Comparison of ENCODE assay signal across 17 cellular contexts in genomic region chr7:30706865-30707264, GRCh38. TPM values are rescaled to one million over a fixed set of nuclear protein-coding genes. Genes with fewer than 3 reads are reported as not detected.
DNase-seq lines count a peak whose midpoint lies in the region; ATAC-seq and TF ChIP-seq lines count a peak whose summit lies in the region.
"Had no signal": no experiment of that assay in that cellular context is flagged by ENCODE, and none has a peak within 500 bp of the region (broad histone marks: within the 10 kb centered on the region; RNA-seq: fewer than 3 reads in every experiment).

No MANE protein-coding gene starts in this region.

- no peaks in the 10 kb centered on the region; the same call in 2 of the 3 replicates for H3K36me3 Mint-ChIP-seq in GM23338 (ENCODE audit: low read depth)
- H3K36me3 Mint-ChIP-seq: CD4-positive, alpha-beta memory T cell; IgD-negative memory B cell had no signal

- H3K36me3 ChIP-seq in GM23338 (ENCODE audit: insufficient read depth) (no peaks in the 10 kb centered on the region), HEK293 (ENCODE audit: control insufficient read depth in 2 of 2, insufficient read depth in 1 of 2, low read length in 2 of 2) (no peaks in the 10 kb centered on the region), gastrocnemius medialis (no peaks in the 10 kb centered on the region)
- H3K36me3 ChIP-seq: BE2C had no signal

- H3K9me3 Mint-ChIP-seq in GM23338: no peaks in the 10 kb centered on the region
- H3K9me3 Mint-ChIP-seq: CD4-positive, alpha-beta memory T cell; IgD-negative memory B cell had no signal

- H3F3A ChIP-seq in GM23338 (replicated peaks; ENCODE audit: low read depth): no peaks in the 10 kb centered on the region

- CTCF ChIA-PET in HEK293 (lab: Yijun Ruan, JAX): no interaction called here

- H3K27me3 Mint-ChIP-seq in GM23338 (ENCODE audit: insufficient read depth, low read depth, poor library complexity): peaks cover 10% of the 10 kb centered on the region
- H3K27me3 Mint-ChIP-seq: CD4-positive, alpha-beta memory T cell had no signal

- no peaks in the 10 kb centered on the region for H3K79me2 ChIP-seq in GM23338 (replicated peaks; ENCODE audit: insufficient read depth)

- no peaks in the 10 kb centered on the region for H3K9me2 ChIP-seq in GM23338 (ENCODE audit: insufficient read depth)

- no peak for TF ChIP-seq POLR2A in gastrocnemius medialis (IDR thresholded peaks at IDR 0.05)

- 77% methylated on average over 5 of the region's 5 CpGs for whole genome bisulfite sequencing in right cardiac atrium

- peaks cover 13% of the 10 kb centered on the region for H3K4me1 Mint-ChIP-seq in GM23338
- H3K4me1 Mint-ChIP-seq: IgD-negative memory B cell had no signal

- intact Hi-C loops in right cardiac atrium (cut with DNase I) (no loop called here), gastrocnemius medialis (cut with DNase I; ENCODE audit: low total_unique reads) (no loop called here)

- H3K9me3 ChIP-seq in HEK293 (ENCODE audit: control insufficient read depth, insufficient read depth, low read depth, low read length) (no peaks in the 10 kb centered on the region), right cardiac atrium (ENCODE audit: control insufficient read depth, low read length) (no peaks in the 10 kb centered on the region), gastrocnemius medialis (no peaks in the 10 kb centered on the region)
- H3K9me3 ChIP-seq: A549, BE2C had no signal

- POLR2A ChIA-PET in HEK293 (lab: Yijun Ruan, JAX): no interaction called here

- no peak overlapping the region for H2AFZ ChIP-seq in GM23338

- H4K20me1 ChIP-seq in GM23338 (replicated peaks; ENCODE audit: insufficient read depth): no peaks in the 10 kb centered on the region

- no peak overlapping the region for H3K4me2 ChIP-seq in GM23338
- H3K4me2 ChIP-seq: A549 had no signal

- H3K4me1 ChIP-seq in GM23338 (ENCODE audit: insufficient read depth) (no peaks in the 10 kb centered on the region; the same call in 1 of the 2 replicates), HEK293 (ENCODE audit: control insufficient read depth, insufficient read depth, low read length) (no peaks in the 10 kb centered on the region), right cardiac atrium (ENCODE audit: control insufficient read depth, insufficient read depth, low read length) (no peaks in the 10 kb centered on the region), gastrocnemius medialis (peaks cover 18 to 29% of the 10 kb centered on the region in 2 donors)
- H3K4me1 ChIP-seq: A549 had no signal

- H3K27ac ChIP-seq in GM23338 (ENCODE audit: low read depth) (no peak overlapping the region), HEK293 (ENCODE audit: extremely low read depth, low read depth, low read length) (no peak overlapping the region), right cardiac atrium (ENCODE audit: low read length) (no peak overlapping the region), gastrocnemius medialis (peak overlapping the region in 3 of 4 donors; percentile 37 to 71 (median 67))
- H3K27ac ChIP-seq: A549, C4-2B had no signal

- H3K27ac Mint-ChIP-seq in GM23338: 0 out of 2 replicates have a peak overlapping the region, but pooled peaks have one; percentile 17
- H3K27ac Mint-ChIP-seq: IgD-negative memory B cell had no signal

- DNase-seq in GM23338 (ENCODE audit: low spot score) (no peak), right cardiac atrium (no peak), gastrocnemius medialis (no peak), GOT3 (lab: John Stamatoyannopoulos, UW) (no peak)
- DNase-seq: BE2C; CD4-positive, alpha-beta memory T cell; DMS79 treated with DMSO at 0.1 percent for 48 hours; EL had no signal

- in situ Hi-C loops in gastrocnemius medialis (cut with MboI; ENCODE audit: low sequenced_read_pairs in 4 of 4): no loop called here

- TF ChIP-seq CTCF in GM23338 (conservative IDR thresholded peaks at IDR 0.05; ENCODE audit: low read depth in 2 of 2) (no peak), HEK293 (tag by site-specific recombination; IDR thresholded peaks at IDR 0.05) (no peak), gastrocnemius medialis (IDR thresholded peaks at IDR 0.05 in 4 of 5, conservative IDR thresholded peaks at IDR 0.05 in 1 of 5) (no peak)

- H3K4me3 Mint-ChIP-seq in GM23338: no peak overlapping the region
- H3K4me3 Mint-ChIP-seq: CD4-positive, alpha-beta memory T cell had no signal

- no peaks in the 10 kb centered on the region for H3K27me3 ChIP-seq in GM23338 (ENCODE audit: insufficient read depth)
- H3K27me3 ChIP-seq in right cardiac atrium (ENCODE audit: control insufficient read depth, insufficient read depth): no peaks in the 10 kb centered on the region
- H3K27me3 ChIP-seq in gastrocnemius medialis: no peaks in the 10 kb centered on the region
- H3K27me3 ChIP-seq: BE2C had no signal

- ATAC-seq in GM23338 (no peak), right cardiac atrium (peak; percentile 16 to 17), gastrocnemius medialis (no peak), HG03280 (IDR thresholded peaks at IDR 0.05; ENCODE audit: unreplicated experiment) (no peak), GM18858 (IDR thresholded peaks at IDR 0.05; ENCODE audit: unreplicated experiment) (no peak)
- ATAC-seq: A549 had no signal

- no peak overlapping the region for H3K4me3 ChIP-seq in GM23338
- no peak overlapping the region for H3K4me3 ChIP-seq in HEK293 (ENCODE audit: low read depth, low read length)
- no peak overlapping the region for H3K4me3 ChIP-seq in right cardiac atrium (ENCODE audit: low read length)
- H3K4me3 ChIP-seq in gastrocnemius medialis: no peak overlapping the region
- H3K4me3 ChIP-seq: A549 had no signal

TF ChIP-seq in GM23338, 12 proteins besides CTCF, POLR2A, EP300 and RAD21 (continues in another document):
- TF ChIP-seq STAT1 (IDR thresholded peaks at IDR 0.05; ENCODE audit: unreplicated experiment) (no peak), POLR2AphosphoS5 (IDR thresholded peaks at IDR 0.05; ENCODE audit: low read depth) (no peak), REST (IDR thresholded peaks at IDR 0.05; ENCODE audit: unreplicated experiment) (no peak)

TF ChIP-seq in HEK293, 187 proteins besides CTCF, POLR2A, EP300 and RAD21:
- TF ChIP-seq EGR2 (tag by site-specific recombination; IDR thresholded peaks at IDR 0.05; ENCODE audit: low read depth) (peak; percentile 67; the same call in 1 of the 2 replicates), ZFHX2 (tag by site-specific recombination; conservative IDR thresholded peaks at IDR 0.05) (peak; percentile 69), ZNF324 (tag by site-specific recombination; IDR thresholded peaks at IDR 0.05) (no peak)

RNA-seq across cellular contexts. Expression of gene CRHR2, which starts 24.6 kb away (rescaled TPM):
- total RNA-seq in GM23338 (2014; rRNA removed; shearing (Covaris generic)): 0.14 and 0.23 TPM in 2 replicates
- 0.26 and 1.4 TPM in 2 replicates for polyA plus RNA-seq in GM23338 (2016; fragmentation: Nextera tagmentation; extraction: Ambion mirVana)
- under 1 TPM in 1 of 4 donors, not detected in 3; 0.46 TPM for total RNA-seq in right cardiac atrium
- 0.45 TPM for polyA plus RNA-seq in right cardiac atrium
- under 1 TPM in 2 of 4 donors, not detected in 2; 0.07 to 0.52 TPM for total RNA-seq in gastrocnemius medialis
- total RNA-seq: CD4-positive, alpha-beta memory T cell; H7; HT1080 had no signal
- polyA plus RNA-seq: A549; AG04450; CD4-positive, alpha-beta memory T cell; IgD-negative memory B cell had no signal

RNA-seq across cellular contexts. Expression of gene INMT, which starts 45.1 kb away (rescaled TPM):
- 0.19 and 1.1 TPM in 2 replicates for total RNA-seq in GM23338 (2014; rRNA removed; shearing (Covaris generic))
- 0.38 and 0.79 TPM in 2 replicates for polyA plus RNA-seq in GM23338 (2016; fragmentation: Nextera tagmentation; extraction: Ambion mirVana)
- total RNA-seq in right cardiac atrium: 100 to 1,000 TPM in 3 of 4 donors, 10 to 100 TPM in 1; 87.9 to 180 (median 126) TPM
- 103 TPM for polyA plus RNA-seq in right cardiac atrium
- 1 to 10 TPM; 1.9 to 8.6 (median 5.5) TPM for total RNA-seq in gastrocnemius medialis
- total RNA-seq: HT1080 had no signal
- polyA plus RNA-seq: A549, IgD-negative memory B cell had no signal

Comparison
In these comparisons a context has a peak if more than half of its experiments do, and no peak if none do; other contexts are left out.
1. ATAC-seq: peak in right cardiac atrium (2 of 2); none in GM23338 (single experiment), gastrocnemius medialis (0 of 2), HG03280 (single experiment) and GM18858 (single experiment).
2. H3K27ac ChIP-seq: peak in gastrocnemius medialis (3 of 4); none in GM23338 (single experiment), HEK293 (single experiment) and right cardiac atrium (single experiment).
3. RNA of gene INMT, which starts 45.1 kb away (total RNA-seq): 87.9 to 180 TPM in right cardiac atrium; 1.9 to 8.6 TPM in gastrocnemius medialis and 0.19 to 1.1 TPM in GM23338; every median in the first group is over 4 times any median in the second.